Comparison of ENCODE assay signal across 26 cellular contexts in genomic region chr15:33902043-33902442, GRCh38.
"Had no signal": no experiment of that assay in that cellular context is flagged by ENCODE, and none has a peak within 500 bp of the region (broad histone marks: within the 10 kb centered on the region; RNA-seq: fewer than 3 reads in every experiment).

No MANE protein-coding gene starts in this region.

- H3K9me3 ChIP-seq: colonic mucosa, esophagus squamous epithelium, gastrocnemius medialis, heart right ventricle, left lung, lower lobe of right lung, mucosa of descending colon had no signal

- H3K36me3 ChIP-seq: colonic mucosa, esophagus squamous epithelium, gastrocnemius medialis, heart right ventricle, left lung, lower lobe of right lung had no signal

- H3K4me3 ChIP-seq: colonic mucosa, esophagus squamous epithelium, gastrocnemius medialis, heart right ventricle, left lung, lower lobe of right lung, mucosa of descending colon had no signal

- DNase-seq: colonic mucosa; cortex of kidney; effector CD8-positive, alpha-beta T cell; effector memory CD8-positive, alpha-beta T cell; endodermal cell; erythroblast; esophagus squamous epithelium; foreskin fibroblast; foreskin melanocyte; gastrocnemius medialis; glutamatergic neuron; head of caudate nucleus; heart right ventricle; hippocampal formation; left cardiac atrium; left lung; left ventricle myocardium superior; lower lobe of right lung; mesenchymal stem cell; mucosa of descending colon; naive B cell had no signal

- ATAC-seq: effector memory CD8-positive, alpha-beta T cell; esophagus mucosa; gastrocnemius medialis; heart right ventricle; left cardiac atrium; left lung; left ventricle myocardium superior; lower lobe of right lung; mucosa of descending colon had no signal

- H3K27ac ChIP-seq: colonic mucosa, epithelial cell of prostate, esophagus squamous epithelium, gastrocnemius medialis, heart right ventricle, left lung, lower lobe of right lung had no signal

- H3K4me1 ChIP-seq: colonic mucosa, esophagus squamous epithelium, gastrocnemius medialis, left lung, lower lobe of right lung had no signal

- FAIRE-seq: endometrium, islet of Langerhans, keratinocyte had no signal

- H3K27me3 ChIP-seq: colonic mucosa, esophagus squamous epithelium, gastrocnemius medialis, heart right ventricle, left lung had no signal
